1 cellular context compared by ENCODE assay signal in genomic region chr10:100519321-100520051, GRCh38.
TF ChIP-seq lines count a peak whose summit lies in the region.

TSS of gene SEC31B (minus strand) at chr10:100519861. CDS start at chr10:100516952, 2,909 bp downstream.

TF ChIP-seq in HepG2, 621 proteins besides CTCF, POLR2A, EP300 and RAD21 (continued from another document and continues in another):
- peak; percentile 93 for TF ChIP-seq ZNF687 (CRISPR knock-in tag; IDR thresholded peaks at IDR 0.05)
- TF ChIP-seq ESRRA (CRISPR knock-in tag; IDR thresholded peaks at IDR 0.05; ENCODE audit: low read depth), result 0 out of 2 replicates have a peak, but pooled peaks have one; percentile 44
- TF ChIP-seq AGO2 (optimal IDR thresholded peaks at IDR 0.05; ENCODE audit: low read depth, low read length), result peak; percentile 88
- TF ChIP-seq REXO4 (CRISPR knock-in tag; IDR thresholded peaks at IDR 0.05; ENCODE audit: borderline replicate concordance), result no peak
- TF ChIP-seq IKZF5 (CRISPR knock-in tag; IDR thresholded peaks at IDR 0.05), result no peak
- no peak for TF ChIP-seq HNF1A (IDR thresholded peaks at IDR 0.05; ENCODE audit: low read depth)
- TF ChIP-seq HNF1A (CRISPR knock-in tag; IDR thresholded peaks at IDR 0.05; ENCODE audit: borderline replicate concordance), result no peak
- TF ChIP-seq NFATC3 (CRISPR knock-in tag; IDR thresholded peaks at IDR 0.05), result no peak
- peak; percentile 46; the same call in 1 of the 2 replicates for TF ChIP-seq E2F1 (CRISPR knock-in tag; IDR thresholded peaks at IDR 0.05)
- TF ChIP-seq ZNF205 (CRISPR knock-in tag; IDR thresholded peaks at IDR 0.05), result no peak
- TF ChIP-seq RFX5 (IDR thresholded peaks at IDR 0.05; ENCODE audit: low read depth, low read length), result no peak
- no peak for TF ChIP-seq ZNF180 (CRISPR knock-in tag; IDR thresholded peaks at IDR 0.05; ENCODE audit: borderline replicate concordance, low read depth)
- no peak for TF ChIP-seq LCORL (IDR thresholded peaks at IDR 0.05)
- TF ChIP-seq LCORL (CRISPR knock-in tag; IDR thresholded peaks at IDR 0.05), result no peak
- TF ChIP-seq RBM22 (optimal IDR thresholded peaks at IDR 0.05; ENCODE audit: low read length), result no peak
- no peak for TF ChIP-seq SP5 (CRISPR knock-in tag; IDR thresholded peaks at IDR 0.05; ENCODE audit: borderline replicate concordance, low read depth)
- peak; percentile 88 for TF ChIP-seq ZNF777 (CRISPR knock-in tag; IDR thresholded peaks at IDR 0.05)
- no peak for TF ChIP-seq PHF5A (CRISPR knock-in tag; IDR thresholded peaks at IDR 0.05; ENCODE audit: low read depth, unreplicated experiment)
- TF ChIP-seq POGK (CRISPR knock-in tag; conservative IDR thresholded peaks at IDR 0.05), result peak; percentile 34; the same call in 1 of the 2 replicates
- TF ChIP-seq ZNF280D (CRISPR knock-in tag; IDR thresholded peaks at IDR 0.05), result no peak
- no peak for TF ChIP-seq SNAI1 (CRISPR knock-in tag; IDR thresholded peaks at IDR 0.05; ENCODE audit: borderline replicate concordance)
- TF ChIP-seq ZNF546 (CRISPR knock-in tag; conservative IDR thresholded peaks at IDR 0.05), result no peak
- no peak for TF ChIP-seq NR2F1 (CRISPR knock-in tag; IDR thresholded peaks at IDR 0.05)
- no peak for TF ChIP-seq IRX3 (CRISPR knock-in tag; IDR thresholded peaks at IDR 0.05; ENCODE audit: borderline replicate concordance, low read depth)
- TF ChIP-seq ZSCAN25 (CRISPR knock-in tag; IDR thresholded peaks at IDR 0.05), result no peak
- TF ChIP-seq ZNF282 (IDR thresholded peaks at IDR 0.05; ENCODE audit: partially characterized antibody), result no peak
- no peak for TF ChIP-seq ZNF264 (CRISPR knock-in tag; IDR thresholded peaks at IDR 0.05)
- TF ChIP-seq ZKSCAN1 (IDR thresholded peaks at IDR 0.05; ENCODE audit: low read length), result no peak
- peak; percentile 48; the same call in 1 of the 2 replicates for TF ChIP-seq MTA1 (CRISPR knock-in tag; IDR thresholded peaks at IDR 0.05; ENCODE audit: borderline replicate concordance)
- TF ChIP-seq ZNF256 (CRISPR knock-in tag; conservative IDR thresholded peaks at IDR 0.05), result 0 out of 2 replicates have a peak, but pooled peaks have one; percentile 69
- no peak for TF ChIP-seq THRA (CRISPR knock-in tag; IDR thresholded peaks at IDR 0.05; ENCODE audit: borderline replicate concordance)
- no peak for TF ChIP-seq RCOR2 (CRISPR knock-in tag; IDR thresholded peaks at IDR 0.05)
- no peak for TF ChIP-seq SMAD9 (CRISPR knock-in tag; IDR thresholded peaks at IDR 0.05)
- 0 out of 2 replicates have a peak, but pooled peaks have one; percentile 34 for TF ChIP-seq ZNF431 (CRISPR knock-in tag; IDR thresholded peaks at IDR 0.05; ENCODE audit: borderline replicate concordance, low read depth)
- TF ChIP-seq ZNF12 (CRISPR knock-in tag; IDR thresholded peaks at IDR 0.05), result no peak
- TF ChIP-seq ZNF607 (CRISPR knock-in tag; IDR thresholded peaks at IDR 0.05; ENCODE audit: borderline replicate concordance), result peak; percentile 72; the same call in 1 of the 2 replicates
- TF ChIP-seq ZNF598 (CRISPR knock-in tag; IDR thresholded peaks at IDR 0.05; ENCODE audit: borderline replicate concordance), result no peak; the same call in 1 of the 2 replicates
- no peak for TF ChIP-seq TOE1 (CRISPR knock-in tag; IDR thresholded peaks at IDR 0.05)
- no peak for TF ChIP-seq ZNF362 (CRISPR knock-in tag; IDR thresholded peaks at IDR 0.05; ENCODE audit: borderline replicate concordance)
- TF ChIP-seq ZNF451 (CRISPR knock-in tag; IDR thresholded peaks at IDR 0.05), result peak; percentile 51; the same call in 1 of the 2 replicates
- peak; percentile 56; the same call in 1 of the 2 replicates for TF ChIP-seq ZNF605 (CRISPR knock-in tag; IDR thresholded peaks at IDR 0.05)
- TF ChIP-seq ZNF615 (CRISPR knock-in tag; IDR thresholded peaks at IDR 0.05; ENCODE audit: borderline replicate concordance), result no peak
- TF ChIP-seq ZNF138 (CRISPR knock-in tag; IDR thresholded peaks at IDR 0.05; ENCODE audit: low read depth), result no peak
- TF ChIP-seq MATR3 (CRISPR knock-in tag; IDR thresholded peaks at IDR 0.05), result no peak
- no peak; the same call in 1 of the 2 replicates for TF ChIP-seq ZNF556 (CRISPR knock-in tag; IDR thresholded peaks at IDR 0.05; ENCODE audit: borderline replicate concordance)
- TF ChIP-seq PBX2 (CRISPR knock-in tag; IDR thresholded peaks at IDR 0.05), result no peak
